ENCODE assay signal across 8 cellular contexts in genomic region chr11:13963949-13964770, GRCh38. TPM values are rescaled to one million over a fixed set of nuclear protein-coding genes. Genes with fewer than 3 reads are reported as not detected.
DNase-seq lines count a peak whose midpoint lies in the region; ATAC-seq, FAIRE-seq and TF ChIP-seq lines count a peak whose summit lies in the region.

No MANE protein-coding gene starts in this region.

- H3K9me2 ChIP-seq in HCT116 (ENCODE audit: insufficient read depth) = no peaks in the 10 kb centered on the region

- H2AFZ ChIP-seq in HCT116 (ENCODE audit: low read depth, low read length, poor library complexity, severe bottlenecking) = peak overlapping the region; percentile 78

- CTCF ChIA-PET in HCT116 (lab: Charles Lee) = no interaction called here
- CTCF ChIA-PET in activated CD8-positive, alpha-beta T cell treated with anti-CD3 and anti-CD28 coated beads, Interleukin-2, amount 10 ng/mL, durations not matched to agents 7 days and 5 days (lab: Charles Lee) = interaction anchor here (0.9 to 5.8 kb wide), 6 partner anchors 8 to 287 kb away, joined by 3 to 37 read pairs (median 8); no protein-coding TSS in a partner anchor

- no peak for TF ChIP-seq POLR2A in HCT116 (IDR thresholded peaks at IDR 0.05; ENCODE audit: borderline replicate concordance, extremely low read depth, insufficient read depth, insufficient read length)

- intact Hi-C loops in HCT116 (cut with micrococcal nuclease) = no loop called here

- peak; percentile 84 for ATAC-seq in HCT116
- no peak for ATAC-seq in activated CD8-positive, alpha-beta T cell treated with anti-CD3 and anti-CD28 coated beads, Interleukin-2, amount 10 ng/mL, durations not matched to agents 7 days and 5 days
- ATAC-seq in HG03108 (IDR thresholded peaks at IDR 0.05; ENCODE audit: unreplicated experiment) = no peak
- ATAC-seq in GM19455 (IDR thresholded peaks at IDR 0.05; ENCODE audit: unreplicated experiment) = no peak

- BruUV-seq in HCT116 (replicated peaks; lab: Mats Ljungman, UMichigan) = no TSS peak

- peak overlapping the region; percentile 59 for H3K4me3 Mint-ChIP-seq in activated CD8-positive, alpha-beta T cell treated with anti-CD3 and anti-CD28 coated beads, Interleukin-2, amount 10 ng/mL, durations not matched to agents 7 days and 5 days

- TF ChIP-seq RAD21 in HCT116 (IDR thresholded peaks at IDR 0.05; ENCODE audit: low read depth) = 0 out of 2 replicates have a peak, but pooled peaks have one; percentile 15

- H3K27ac ChIP-seq in HCT116 (ENCODE audit: low read depth, low read length) (no peak overlapping the region), right atrium auricular region (peak overlapping the region; percentile 2 to 64), skeletal muscle tissue (ENCODE audit: low read depth, low read length) (peak overlapping the region; percentile 25)

- peaks cover 70% of the 10 kb centered on the region for H3K27me3 Mint-ChIP-seq in activated CD8-positive, alpha-beta T cell treated with anti-CD3 and anti-CD28 coated beads, Interleukin-2, amount 10 ng/mL, durations not matched to agents 7 days and 5 days (ENCODE audit: low read depth)

- POLR2A ChIA-PET in HCT116 (lab: Charles Lee) = no interaction called here
- POLR2A ChIA-PET in activated CD8-positive, alpha-beta T cell treated with anti-CD3 and anti-CD28 coated beads, Interleukin-2, amount 10 ng/mL, durations not matched to agents 7 days and 5 days (lab: Charles Lee) = no interaction called here

- H3K27me3 ChIP-seq in HCT116 (ENCODE audit: insufficient read depth, low read length) = peaks cover 7% of the 10 kb centered on the region; the same call in 1 of the 2 replicates
- peaks cover 9 to 11% of the 10 kb centered on the region in 2 donors for H3K27me3 ChIP-seq in right atrium auricular region
- H3K27me3 ChIP-seq in skeletal muscle tissue (ENCODE audit: control insufficient read depth in 3 of 3, insufficient read depth in 3 of 3, low read length in 3 of 3) = peaks cover 38 to 55% (median 48%) of the 10 kb centered on the region in 3 donors

- H4K20me1 ChIP-seq in HCT116 (ENCODE audit: insufficient read depth) = no peaks in the 10 kb centered on the region

- RAD21 ChIA-PET in HCT116 (lab: Charles Lee; ENCODE audit: low non-redundant PET in 1 of 2, low total read pairs in 2 of 2, uncharacterized antibody in 2 of 2, unreplicated experiment in 2 of 2) = no interaction called here

- H3K9me3 ChIP-seq in HCT116 (ENCODE audit: control insufficient read depth in 1 of 2, insufficient read depth in 1 of 2, low read depth in 1 of 2, low read length in 2 of 2) = no peaks in the 10 kb centered on the region
- no peaks in the 10 kb centered on the region for H3K9me3 ChIP-seq in right atrium auricular region
- H3K9me3 ChIP-seq in skeletal muscle tissue (ENCODE audit: control insufficient read depth in 3 of 3, low read length in 3 of 3) = no peaks in the 10 kb centered on the region

- DNase-seq in HCT116 (ENCODE audit: low read depth, low spot score) (no peak), right atrium auricular region (ENCODE audit: low spot score) (no peak), dedifferentiated amniotic fluid mesenchymal stem cell (ENCODE audit: extremely low spot score) (no peak), RCC 7860 (ENCODE audit: low spot score) (no peak)
- DNase-seq in activated CD8-positive, alpha-beta T cell treated with anti-CD3 and anti-CD28 coated beads, Interleukin-2, amount 10 ng/mL, durations not matched to agents 7 days and 5 days = no peak

- no peaks in the 10 kb centered on the region for H3K79me2 ChIP-seq in HCT116 (ENCODE audit: insufficient read depth, low read length)

- H3K4me3 ChIP-seq in HCT116 (replicated peaks in 1 of 2; ENCODE audit: low read depth in 1 of 2, low read length in 2 of 2) = peak overlapping the region in 1 of 2 experiments; percentile 25; a peak in 1 of 4 replicates
- H3K4me3 ChIP-seq in right atrium auricular region = peak overlapping the region; percentile 36 to 52
- peak overlapping the region in 1 of 3 donors; percentile 43 for H3K4me3 ChIP-seq in skeletal muscle tissue (ENCODE audit: low read length in 3 of 3)

- peaks cover 0 to 11% of the 10 kb centered on the region in 2 experiments; a peak in 2 of 4 replicates for H3K4me1 ChIP-seq in HCT116 (ENCODE audit: control insufficient read depth in 1 of 2, insufficient read depth in 2 of 2, low read length in 2 of 2)
- peaks cover 0 to 26% of the 10 kb centered on the region in 2 donors for H3K4me1 ChIP-seq in right atrium auricular region
- peaks cover 0 to 15% (median 2%) of the 10 kb centered on the region in 3 donors for H3K4me1 ChIP-seq in skeletal muscle tissue (ENCODE audit: control insufficient read depth in 3 of 3, insufficient read depth in 3 of 3, low read length in 3 of 3)

- no peak for TF ChIP-seq CTCF in HCT116 (IDR thresholded peaks at IDR 0.05 in 2 of 3, conservative IDR thresholded peaks at IDR 0.05 in 1 of 3; ENCODE audit: borderline replicate concordance in 1 of 3, insufficient read depth in 1 of 3, low read depth in 2 of 3, low read length in 2 of 3)
- peak in 1 of 2 donors; percentile 22 for TF ChIP-seq CTCF in right atrium auricular region (IDR thresholded peaks at IDR 0.05)

- no peak for FAIRE-seq in RCC 7860 (lab: Jason Lieb, UNC)

- H3K9me3 Mint-ChIP-seq in activated CD8-positive, alpha-beta T cell treated with anti-CD3 and anti-CD28 coated beads, Interleukin-2, amount 10 ng/mL, durations not matched to agents 7 days and 5 days (ENCODE audit: insufficient read depth) = no peaks in the 10 kb centered on the region

- H3K36me3 ChIP-seq in HCT116 (ENCODE audit: control insufficient read depth in 1 of 2, insufficient read depth in 2 of 2, low read length in 2 of 2) (no peaks in the 10 kb centered on the region), right atrium auricular region (no peaks in the 10 kb centered on the region), skeletal muscle tissue (ENCODE audit: control insufficient read depth in 3 of 3, insufficient read depth in 3 of 3, low read length in 3 of 3) (no peaks in the 10 kb centered on the region)

- H3K4me1 Mint-ChIP-seq in activated CD8-positive, alpha-beta T cell treated with anti-CD3 and anti-CD28 coated beads, Interleukin-2, amount 10 ng/mL, durations not matched to agents 7 days and 5 days (ENCODE audit: low read depth) = peaks cover 16% of the 10 kb centered on the region

- H3K9ac ChIP-seq in HCT116 (ENCODE audit: low read length) = no peak overlapping the region
- H3K9ac ChIP-seq in skeletal muscle tissue (ENCODE audit: low read depth in 1 of 3, low read length in 3 of 3) = no peak overlapping the region

- no peaks in the 10 kb centered on the region for H3K36me3 Mint-ChIP-seq in activated CD8-positive, alpha-beta T cell treated with anti-CD3 and anti-CD28 coated beads, Interleukin-2, amount 10 ng/mL, durations not matched to agents 7 days and 5 days (ENCODE audit: low read depth)

- no peak overlapping the region for H3K27ac Mint-ChIP-seq in activated CD8-positive, alpha-beta T cell treated with anti-CD3 and anti-CD28 coated beads, Interleukin-2, amount 10 ng/mL, durations not matched to agents 7 days and 5 days

- H3K4me2 ChIP-seq in HCT116 (ENCODE audit: low read length) = peak overlapping the region; percentile 56

TF ChIP-seq in HCT116, 20 proteins besides CTCF, POLR2A, EP300 and RAD21:
- no peak for TF ChIP-seq YY1 (IDR thresholded peaks at IDR 0.05; ENCODE audit: extremely low read depth, insufficient replicate concordance, low read depth, low read length)
- TF ChIP-seq, protein P1, sequence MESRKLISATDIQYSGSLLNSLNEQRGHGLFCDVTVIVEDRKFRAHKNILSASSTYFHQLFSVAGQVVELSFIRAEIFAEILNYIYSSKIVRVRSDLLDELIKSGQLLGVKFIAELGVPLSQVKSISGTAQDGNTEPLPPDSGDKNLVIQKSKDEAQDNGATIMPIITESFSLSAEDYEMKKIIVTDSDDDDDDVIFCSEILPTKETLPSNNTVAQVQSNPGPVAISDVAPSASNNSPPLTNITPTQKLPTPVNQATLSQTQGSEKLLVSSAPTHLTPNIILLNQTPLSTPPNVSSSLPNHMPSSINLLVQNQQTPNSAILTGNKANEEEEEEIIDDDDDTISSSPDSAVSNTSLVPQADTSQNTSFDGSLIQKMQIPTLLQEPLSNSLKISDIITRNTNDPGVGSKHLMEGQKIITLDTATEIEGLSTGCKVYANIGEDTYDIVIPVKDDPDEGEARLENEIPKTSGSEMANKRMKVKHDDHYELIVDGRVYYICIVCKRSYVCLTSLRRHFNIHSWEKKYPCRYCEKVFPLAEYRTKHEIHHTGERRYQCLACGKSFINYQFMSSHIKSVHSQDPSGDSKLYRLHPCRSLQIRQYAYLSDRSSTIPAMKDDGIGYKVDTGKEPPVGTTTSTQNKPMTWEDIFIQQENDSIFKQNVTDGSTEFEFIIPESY (IDR thresholded peaks at IDR 0.05; ENCODE audit: extremely low read depth, insufficient replicate concordance, low read length) = no peak
- no peak for TF ChIP-seq SP1 (IDR thresholded peaks at IDR 0.05; ENCODE audit: low read depth)
- TF ChIP-seq CBX3 (IDR thresholded peaks at IDR 0.05; ENCODE audit: low read depth) = no peak
- TF ChIP-seq CEBPB (IDR thresholded peaks at IDR 0.05; ENCODE audit: low read depth) = no peak
- TF ChIP-seq SRF (IDR thresholded peaks at IDR 0.05; ENCODE audit: low read depth) = no peak
- TF ChIP-seq EZH2phosphoT487 (IDR thresholded peaks at IDR 0.05; ENCODE audit: borderline replicate concordance) = no peak
- TF ChIP-seq, protein P2, sequence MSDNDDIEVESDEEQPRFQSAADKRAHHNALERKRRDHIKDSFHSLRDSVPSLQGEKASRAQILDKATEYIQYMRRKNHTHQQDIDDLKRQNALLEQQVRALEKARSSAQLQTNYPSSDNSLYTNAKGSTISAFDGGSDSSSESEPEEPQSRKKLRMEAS (IDR thresholded peaks at IDR 0.05) = no peak
- no peak for TF ChIP-seq ELF1 (IDR thresholded peaks at IDR 0.05; ENCODE audit: borderline replicate concordance, low read depth)
- no peak for TF ChIP-seq SIN3A (IDR thresholded peaks at IDR 0.05; ENCODE audit: low read depth)
- no peak for TF ChIP-seq EZH2 (IDR thresholded peaks at IDR 0.05)
- no peak for TF ChIP-seq ZFX (IDR thresholded peaks at IDR 0.05)
- no peak for TF ChIP-seq ZNF274 (IDR thresholded peaks at IDR 0.05; ENCODE audit: low read depth, low read length)
- TF ChIP-seq JUND (IDR thresholded peaks at IDR 0.05) = no peak
- TF ChIP-seq POLR2AphosphoS5 (IDR thresholded peaks at IDR 0.05; ENCODE audit: low read depth, low read length) = no peak

RNA-seq across cellular contexts. Expression of gene SPON1, which starts 1.6 kb away (rescaled TPM):
- 0.17 TPM for total RNA-seq in HCT116 (2021; ENCODE audit: unreplicated experiment)
- 0.21 and 0.31 TPM in 2 replicates for polyA plus RNA-seq in HCT116 (2012)
- total RNA-seq in activated CD8-positive, alpha-beta T cell treated with anti-CD3 and anti-CD28 coated beads, Interleukin-2, amount 10 ng/mL, durations not matched to agents 7 days and 5 days = under 1 TPM; 0.42 to 0.47 TPM
- total RNA-seq in right atrium auricular region = 10 to 100 TPM; 22.8 to 27.0 TPM
- total RNA-seq in skeletal muscle tissue = 20.4 TPM

Comparison
In these comparisons a context has a peak if more than half of its experiments do, and no peak if none do; other contexts are left out.
1. RNA of gene SPON1, which starts 1.6 kb away (total RNA-seq): 22.8 to 27.0 TPM in right atrium auricular region and 20.4 TPM in skeletal muscle tissue (single experiment); 0.42 to 0.47 TPM in activated CD8-positive, alpha-beta T cell treated with anti-CD3 and anti-CD28 coated beads, Interleukin-2, amount 10 ng/mL, durations not matched to agents 7 days and 5 days and 0.17 TPM in HCT116 (single experiment); every median in the first group is over 10 times any median in the second.